ENCODE assay signal across 8 cellular contexts in the genomic region with DNA sequence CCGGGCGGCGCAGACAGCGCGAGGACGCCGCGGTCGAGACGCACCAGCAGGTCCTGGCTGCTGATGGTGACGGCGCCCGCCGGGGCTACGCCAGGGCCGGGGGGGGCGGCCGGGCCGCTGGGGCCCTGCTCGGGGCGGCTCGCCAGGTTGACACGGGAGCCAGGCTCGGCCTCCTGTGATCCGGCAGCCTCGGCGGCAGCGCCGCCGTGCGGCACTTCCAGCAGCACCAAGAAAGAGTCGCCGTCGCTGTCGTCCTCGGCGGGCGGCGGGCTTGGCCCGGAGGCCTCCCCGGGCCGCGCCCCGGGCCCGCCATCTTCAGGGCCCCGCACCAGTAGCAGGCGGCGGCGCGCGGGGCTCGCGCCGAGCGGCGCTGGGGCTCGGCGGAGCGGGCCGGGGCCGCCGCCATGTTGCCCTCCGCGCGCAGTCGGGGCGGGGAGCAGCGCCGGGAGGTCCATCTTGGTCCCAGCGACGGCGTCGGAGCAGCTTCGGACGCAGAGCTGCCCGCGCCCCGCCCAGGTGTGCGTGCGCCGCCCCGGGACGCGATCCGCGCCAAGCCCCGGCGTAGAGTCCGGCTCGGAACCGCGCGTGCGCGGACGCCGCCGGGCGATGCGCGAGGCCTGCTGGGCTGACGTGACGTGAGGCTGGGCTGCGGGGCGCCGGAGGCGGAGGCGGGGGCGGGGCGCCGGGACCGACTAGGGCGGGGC. TPM values are rescaled to one million over a fixed set of nuclear protein-coding genes. Genes with fewer than 3 reads are reported as not detected.
A peak's percentile ranks its signal among the peaks of the same experiment; 100 is the strongest.
DNase-seq lines count a peak whose midpoint lies in the region; ATAC-seq and TF ChIP-seq lines count a peak whose summit lies in the region.

A gene with protein sequence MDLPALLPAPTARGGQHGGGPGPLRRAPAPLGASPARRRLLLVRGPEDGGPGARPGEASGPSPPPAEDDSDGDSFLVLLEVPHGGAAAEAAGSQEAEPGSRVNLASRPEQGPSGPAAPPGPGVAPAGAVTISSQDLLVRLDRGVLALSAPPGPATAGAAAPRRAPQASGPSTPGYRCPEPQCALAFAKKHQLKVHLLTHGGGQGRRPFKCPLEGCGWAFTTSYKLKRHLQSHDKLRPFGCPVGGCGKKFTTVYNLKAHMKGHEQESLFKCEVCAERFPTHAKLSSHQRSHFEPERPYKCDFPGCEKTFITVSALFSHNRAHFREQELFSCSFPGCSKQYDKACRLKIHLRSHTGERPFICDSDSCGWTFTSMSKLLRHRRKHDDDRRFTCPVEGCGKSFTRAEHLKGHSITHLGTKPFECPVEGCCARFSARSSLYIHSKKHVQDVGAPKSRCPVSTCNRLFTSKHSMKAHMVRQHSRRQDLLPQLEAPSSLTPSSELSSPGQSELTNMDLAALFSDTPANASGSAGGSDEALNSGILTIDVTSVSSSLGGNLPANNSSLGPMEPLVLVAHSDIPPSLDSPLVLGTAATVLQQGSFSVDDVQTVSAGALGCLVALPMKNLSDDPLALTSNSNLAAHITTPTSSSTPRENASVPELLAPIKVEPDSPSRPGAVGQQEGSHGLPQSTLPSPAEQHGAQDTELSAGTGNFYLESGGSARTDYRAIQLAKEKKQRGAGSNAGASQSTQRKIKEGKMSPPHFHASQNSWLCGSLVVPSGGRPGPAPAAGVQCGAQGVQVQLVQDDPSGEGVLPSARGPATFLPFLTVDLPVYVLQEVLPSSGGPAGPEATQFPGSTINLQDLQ (minus strand): TSS at position 481 of the 704 bp plus-strand sequence. CDS start 26 bp downstream, at position 455.

- H3K4me3 ChIP-seq in parathyroid adenoma (ENCODE audit: low read depth, low read length) (peak within 1 kb of the TSS; percentile 78), tibial artery (peak within 1 kb of the TSS; percentile 71 to 75)

- no peaks in the 10 kb centered on the region for H3K36me3 ChIP-seq in parathyroid adenoma (ENCODE audit: control insufficient read depth, insufficient read depth, low read length)
- H3K36me3 ChIP-seq in tibial artery: peaks cover 8 to 16% (median 9%) of the 10 kb centered on the region in 3 donors

- ATAC-seq in HG02678 (IDR thresholded peaks at IDR 0.05; ENCODE audit: unreplicated experiment) (peak; percentile 81), Right ventricle myocardium inferior (peak; percentile 95)

- H3K27me3 ChIP-seq in parathyroid adenoma (ENCODE audit: control insufficient read depth, insufficient read depth, low read length) (no peaks in the 10 kb centered on the region), tibial artery (no peaks in the 10 kb centered on the region)

- peak within 1 kb of the TSS; percentile 72 for H3K9ac ChIP-seq in parathyroid adenoma

- TF ChIP-seq CTCF in GM12873 (IDR thresholded peaks at IDR 0.05; ENCODE audit: insufficient read depth, low read depth, low read length, missing control alignments) (peak; percentile 63), parathyroid adenoma (IDR thresholded peaks at IDR 0.05) (no peak), tibial artery (IDR thresholded peaks at IDR 0.05) (peak; percentile 18 to 36)

- peak within 1 kb of the TSS; percentile 100 for H2AFZ ChIP-seq in parathyroid adenoma

- intact Hi-C loops in Right ventricle myocardium inferior (cut with DNase I): no loop called here
- intact Hi-C loops in tibial artery (cut with DNase I; ENCODE audit: low total_unique reads): loop anchor here (5.0 to 10.0 kb wide), 3 partner anchors 211 to 393 kb away; a partner anchor contains a TSS

- H3K4me2 ChIP-seq in parathyroid adenoma (ENCODE audit: low read length): peak within 1 kb of the TSS; percentile 89

- H3K9me3 ChIP-seq in parathyroid adenoma (ENCODE audit: control insufficient read depth, low read length) (no peaks in the 10 kb centered on the region), tibial artery (no peaks in the 10 kb centered on the region)

- H3K27ac ChIP-seq in parathyroid adenoma (peak within 1 kb of the TSS; percentile 82), tibial artery (peak within 1 kb of the TSS; percentile 88 to 91)

- H3K79me2 ChIP-seq in parathyroid adenoma: peaks cover 31% of the 10 kb centered on the region

- H3K4me1 ChIP-seq in parathyroid adenoma (peaks cover 22% of the 10 kb centered on the region), tibial artery (peaks cover 0 to 48% (median 39%) of the 10 kb centered on the region in 4 donors)

- peak; percentile 96 for DNase-seq in NCI-H1105 treated with DMSO at 0.1 percent for 48 hours (lab: John Stamatoyannopoulos, UW)
- peak; percentile 56 to 90 for DNase-seq in SW 1271 (lab: John Stamatoyannopoulos, UW)
- peak; percentile 80 for DNase-seq in activated naive CD8-positive, alpha-beta T cell treated with anti-CD3 and anti-CD28 coated beads, Interleukin-2, amount 50 U/mL, for 16 hours (ENCODE audit: low read depth, low spot score)
- peak; percentile 98 for DNase-seq in Right ventricle myocardium inferior (ENCODE audit: missing footprints)
- DNase-seq in tibial artery: peak; percentile 91 to 97

RNA-seq across cellular contexts. Expression of the gene that starts here (rescaled TPM):
- 15.9 TPM for total RNA-seq in Right ventricle myocardium inferior

Comparison
In these comparisons a context has a peak if more than half of its experiments do, and no peak if none do; other contexts are left out.
1. Peak in every context shown above with its lines: DNase-seq, ATAC-seq, H3K4me3 ChIP-seq and H3K27ac ChIP-seq.